1 cellular context compared by ENCODE assay signal in genomic region chr19:934865-935422, GRCh38.
TF ChIP-seq lines count a peak whose summit lies in the region.

No MANE protein-coding gene starts in this region.

TF ChIP-seq in Ishikawa, 13 proteins besides CTCF, POLR2A, EP300 and RAD21 (continued from another document):
- TF ChIP-seq REST (IDR thresholded peaks at IDR 0.05; ENCODE audit: low read depth) (no peak), TAF1 (IDR thresholded peaks at IDR 0.05; ENCODE audit: low read depth) (no peak)
